ENCODE assay signal across 8 cellular contexts in genomic region chr4:15197005-15197404, GRCh38.
A peak's percentile ranks its signal among the peaks of the same experiment; 100 is the strongest.
DNase-seq lines count a peak whose midpoint lies in the region; ATAC-seq, FAIRE-seq and TF ChIP-seq lines count a peak whose summit lies in the region.

No MANE protein-coding gene starts in this region.

- H3K4me1 ChIP-seq in BE2C: no peaks in the 10 kb centered on the region

- H3K27ac Mint-ChIP-seq in stimulated activated memory B cell treated with anti-CD40 and anti-IgM and Interleukin-4, amounts not matched to agents 10 μg/mL and 1 μg/mL and 100 μg/mL, for 72 hours: no peak overlapping the region

- no peaks in the 10 kb centered on the region for H3K27me3 Mint-ChIP-seq in stimulated activated memory B cell treated with anti-CD40 and anti-IgM and Interleukin-4, amounts not matched to agents 10 μg/mL and 1 μg/mL and 100 μg/mL, for 72 hours

- H3K9me3 Mint-ChIP-seq in stimulated activated memory B cell treated with anti-CD40 and anti-IgM and Interleukin-4, amounts not matched to agents 10 μg/mL and 1 μg/mL and 100 μg/mL, for 72 hours: no peaks in the 10 kb centered on the region

- H3K27me3 ChIP-seq in BE2C: no peaks in the 10 kb centered on the region

- no peaks in the 10 kb centered on the region for H3K9me3 ChIP-seq in BE2C

- TF ChIP-seq POLR2A in NB4 (IDR thresholded peaks at IDR 0.05; ENCODE audit: extremely low read depth, insufficient read length): no peak
- TF ChIP-seq POLR2A in GM12892 (IDR thresholded peaks at IDR 0.05; ENCODE audit: low read depth, low read length): no peak

- no peaks in the 10 kb centered on the region for H3K36me3 Mint-ChIP-seq in stimulated activated memory B cell treated with anti-CD40 and anti-IgM and Interleukin-4, amounts not matched to agents 10 μg/mL and 1 μg/mL and 100 μg/mL, for 72 hours

- FAIRE-seq in GM12892 (lab: Jason Lieb, UNC): no peak

- ATAC-seq in stimulated activated memory B cell treated with anti-CD40 and anti-IgM and Interleukin-4, amounts not matched to agents 10 μg/mL and 1 μg/mL and 100 μg/mL, for 72 hours: no peak
- ATAC-seq in HG03521 (IDR thresholded peaks at IDR 0.05; ENCODE audit: unreplicated experiment) (no peak), GM21576 (IDR thresholded peaks at IDR 0.05; ENCODE audit: unreplicated experiment) (no peak)

- DNase-seq in BE2C (peak; percentile 12), NB4 (ENCODE audit: low read depth) (peak; percentile 26), cardiac fibroblast (ENCODE audit: low read depth in 2 of 2) (peak; percentile 57 to 72), left kidney (ENCODE audit: low read depth, low spot score) (peak; percentile 45), GM12892 (ENCODE audit: insufficient read length) (no peak)

- H3K4me3 Mint-ChIP-seq in stimulated activated memory B cell treated with anti-CD40 and anti-IgM and Interleukin-4, amounts not matched to agents 10 μg/mL and 1 μg/mL and 100 μg/mL, for 72 hours: no peak overlapping the region

- peak; percentile 34 for TF ChIP-seq CTCF in BE2C (IDR thresholded peaks at IDR 0.05; ENCODE audit: low read depth, low read length)
- peak; percentile 12 for TF ChIP-seq CTCF in NB4 (IDR thresholded peaks at IDR 0.05; ENCODE audit: low read depth, low read length)
- TF ChIP-seq CTCF in cardiac fibroblast (IDR thresholded peaks at IDR 0.05; ENCODE audit: low read depth, low read length): peak; percentile 53

- H3K4me3 ChIP-seq in BE2C (ENCODE audit: low read depth, low read length): no peak overlapping the region
- H3K4me3 ChIP-seq in NB4 (ENCODE audit: low read depth, low read length): no peak overlapping the region
- H3K4me3 ChIP-seq in cardiac fibroblast (replicated peaks in 1 of 2; ENCODE audit: low read depth in 2 of 2, low read length in 2 of 2): no peak overlapping the region

- H3K4me1 Mint-ChIP-seq in stimulated activated memory B cell treated with anti-CD40 and anti-IgM and Interleukin-4, amounts not matched to agents 10 μg/mL and 1 μg/mL and 100 μg/mL, for 72 hours: no peaks in the 10 kb centered on the region

- no peaks in the 10 kb centered on the region for H3K36me3 ChIP-seq in BE2C
